Comparison of ENCODE assay signal across 16 cellular contexts in genomic region chr2:1600191-1601063, GRCh38.
A peak's percentile ranks its signal among the peaks of the same experiment; 100 is the strongest.
DNase-seq lines count a peak whose midpoint lies in the region; ATAC-seq and TF ChIP-seq lines count a peak whose summit lies in the region.
"Had no signal": no experiment of that assay in that cellular context is flagged by ENCODE, and none has a peak within 500 bp of the region (broad histone marks: within the 10 kb centered on the region; RNA-seq: fewer than 3 reads in every experiment).

No MANE protein-coding gene starts in this region.

- H3F3A ChIP-seq in PC-3 (ENCODE audit: low read length, unreplicated experiment) = no peaks in the 10 kb centered on the region

- CTCF ChIA-PET in PC-3 (lab: Charles Lee) = interaction anchor here (1.0 kb wide), 1 partner anchor 150 kb away, joined by 5 read pairs; no protein-coding TSS in a partner anchor

- H2AFZ ChIP-seq in PC-3 (ENCODE audit: low read length) = peak overlapping the region; percentile 76
- H2AFZ ChIP-seq: GM23338 had no signal

- no peaks in the 10 kb centered on the region for H3K9me3 Mint-ChIP-seq in nephron progenitor cell
- H3K9me3 Mint-ChIP-seq: activated T-helper 1 cell treated with anti-CD3 and anti-CD28 coated beads, Interleukin-12 subunit alpha, Interleukin-12 subunit beta, Interleukin-2, Interleukin-4 antibody, amounts not matched to agents 30 ng/mL and 10 ng/mL and 1 ng/mL, durations not matched to agents 14 hours and 24 hours and 36 hours; CD4-positive, alpha-beta T cell; GM23338; mesothelial cell of epicardium; T-helper 1 cell treated with Interleukin-12 subunit alpha and Interleukin-12 subunit beta and Interleukin-4 antibody, amounts not matched to agents 30 μg/mL and 1 μg/mL, for 36 hours had no signal

- BruUV-seq in PC-3 (replicated peaks; lab: Mats Ljungman, UMichigan) = no TSS peak

- H3K27me3 Mint-ChIP-seq in nephron progenitor cell (ENCODE audit: low read depth, poor library complexity) = no peaks in the 10 kb centered on the region

- H3K4me3 ChIP-seq in PC-3 (ENCODE audit: low read length) (peak overlapping the region; percentile 36), fibroblast of villous mesenchyme (ENCODE audit: low read depth, low read length) (no peak overlapping the region), ovary (no peak overlapping the region), thyroid gland (replicated peaks in 1 of 3) (no peak overlapping the region)
- H3K4me3 ChIP-seq: GM23338 had no signal

- no peaks in the 10 kb centered on the region for H3K79me2 ChIP-seq in PC-3 (ENCODE audit: low read length)

- H3K4me1 ChIP-seq in PC-3 (ENCODE audit: insufficient read depth, low read length) = peaks cover 21% of the 10 kb centered on the region
- H3K4me1 ChIP-seq in ovary (ENCODE audit: insufficient read depth) = peaks cover 25% of the 10 kb centered on the region
- no peaks in the 10 kb centered on the region for H3K4me1 ChIP-seq in thyroid gland

- TF ChIP-seq CTCF in C4-2B (conservative IDR thresholded peaks at IDR 0.05) (no peak), PC-3 (conservative IDR thresholded peaks at IDR 0.05; ENCODE audit: low read depth, low read length) (no peak), fibroblast of villous mesenchyme (IDR thresholded peaks at IDR 0.05; ENCODE audit: insufficient read depth, low read depth, low read length) (no peak), ovary (IDR thresholded peaks at IDR 0.05) (no peak), thyroid gland (IDR thresholded peaks at IDR 0.05) (no peak), nephron progenitor cell (IDR thresholded peaks at IDR 0.05) (no peak)

- peaks cover 18% of the 10 kb centered on the region for H3K4me1 Mint-ChIP-seq in nephron progenitor cell
- H3K4me1 Mint-ChIP-seq: mesothelial cell of epicardium had no signal

- H3K36me3 ChIP-seq in PC-3 (ENCODE audit: low read depth, low read length) (no peaks in the 10 kb centered on the region), ovary (no peaks in the 10 kb centered on the region), thyroid gland (no peaks in the 10 kb centered on the region)

- H3K9me3 ChIP-seq in PC-3 (ENCODE audit: low read length) (no peaks in the 10 kb centered on the region), ovary (no peaks in the 10 kb centered on the region), thyroid gland (no peaks in the 10 kb centered on the region)

- intact Hi-C loops in PC-3 (cut with micrococcal nuclease) = loop anchor here (2.0 kb wide), 2 partner anchors 24 to 32 kb away; no protein-coding TSS in a partner anchor
- intact Hi-C loops in ovary (cut with DNase I) = no loop called here
- intact Hi-C loops in thyroid gland (cut with DNase I) = no loop called here

- H3K27me3 ChIP-seq in PC-3 (ENCODE audit: low read length) (no peaks in the 10 kb centered on the region), ovary (no peaks in the 10 kb centered on the region), thyroid gland (no peaks in the 10 kb centered on the region)

- H3K9me2 ChIP-seq in PC-3 (replicated peaks; ENCODE audit: low read length) = no peaks in the 10 kb centered on the region

- H3K4me2 ChIP-seq in PC-3 (ENCODE audit: low read length) = peak overlapping the region; percentile 71
- H3K4me2 ChIP-seq: GM23338 had no signal

- H3K36me3 Mint-ChIP-seq in nephron progenitor cell (ENCODE audit: low read depth) = no peaks in the 10 kb centered on the region
- H3K36me3 Mint-ChIP-seq: mesothelial cell of epicardium had no signal

- H4K20me1 ChIP-seq in PC-3 (ENCODE audit: low read length) = no peaks in the 10 kb centered on the region

- peak overlapping the region; percentile 21; the same call in 1 of the 2 replicates for H3K27ac ChIP-seq in C4-2B
- peak overlapping the region; percentile 83 for H3K27ac ChIP-seq in PC-3 (ENCODE audit: low read length)
- H3K27ac ChIP-seq in ovary = peak overlapping the region; percentile 21 to 76
- H3K27ac ChIP-seq in thyroid gland = no peak overlapping the region

- peak overlapping the region; percentile 50 for H3K9ac ChIP-seq in PC-3 (ENCODE audit: low read length)

- WGBS in ovary, 3 donors = 83 to 86% (median 85%) methylated on average over 29 of the region's 29 CpGs
- WGBS in thyroid gland, 2 donors = 77 to 81% methylated on average over 28 to 29 of the region's 29 CpGs

- no peak for TF ChIP-seq EP300 in ovary (IDR thresholded peaks at IDR 0.05)

- H3K4me3 Mint-ChIP-seq in nephron progenitor cell = no peak overlapping the region
- H3K4me3 Mint-ChIP-seq: activated T-helper 1 cell treated with anti-CD3 and anti-CD28 coated beads, Interleukin-12 subunit alpha, Interleukin-12 subunit beta, Interleukin-2, Interleukin-4 antibody, amounts not matched to agents 30 ng/mL and 10 ng/mL and 1 ng/mL, durations not matched to agents 14 hours and 24 hours and 36 hours; CD4-positive, alpha-beta T cell; GM23338; mesothelial cell of epicardium; T-helper 1 cell treated with Interleukin-12 subunit alpha and Interleukin-12 subunit beta and Interleukin-4 antibody, amounts not matched to agents 30 μg/mL and 1 μg/mL, for 36 hours had no signal

- POLR2A ChIA-PET in PC-3 (lab: Charles Lee; ENCODE audit: unreplicated experiment) = interaction anchor here (0.5 kb wide), 1 partner anchor 11 kb away, joined by 6 read pairs; no protein-coding TSS in a partner anchor

- DNase-seq in PC-3 = peak; percentile 85
- DNase-seq in fibroblast of villous mesenchyme (ENCODE audit: low read depth) = peak; percentile 98
- DNase-seq in ovary = peak in 4 of 5 donors; percentile 46 to 73 (median 64)
- DNase-seq in activated T-cell treated with anti-CD3 and anti-CD28 coated beads for 4 hours = no peak
- DNase-seq in thyroid gland = no peak
- DNase-seq in nephron progenitor cell = no peak
- DNase-seq: activated CD4-positive, alpha-beta T cell treated with anti-CD3 and anti-CD28 coated beads for 48 hours; NCI-H2171 treated with DMSO at 0.1 percent for 48 hours had no signal

- H3K27ac Mint-ChIP-seq in nephron progenitor cell = no peak overlapping the region
- H3K27ac Mint-ChIP-seq: activated T-helper 1 cell treated with anti-CD3 and anti-CD28 coated beads, Interleukin-12 subunit alpha, Interleukin-12 subunit beta, Interleukin-2, Interleukin-4 antibody, amounts not matched to agents 30 ng/mL and 10 ng/mL and 1 ng/mL, durations not matched to agents 14 hours and 24 hours and 36 hours; CD4-positive, alpha-beta T cell; GM23338; mesothelial cell of epicardium; progenitor cell of endocrine pancreas; T-helper 1 cell treated with Interleukin-12 subunit alpha and Interleukin-12 subunit beta and Interleukin-4 antibody, amounts not matched to agents 30 μg/mL and 1 μg/mL, for 36 hours had no signal

- TF ChIP-seq POLR2A in ovary (IDR thresholded peaks at IDR 0.05) = no peak
- TF ChIP-seq POLR2A in thyroid gland (IDR thresholded peaks at IDR 0.05) = no peak

- ATAC-seq in PC-3 (peak; percentile 86), GM21367 (IDR thresholded peaks at IDR 0.05; ENCODE audit: unreplicated experiment) (no peak)
- ATAC-seq: GM23338 had no signal

Comparison
In these comparisons a context has a peak if more than half of its experiments do, and no peak if none do; other contexts are left out.
1. H3K27ac ChIP-seq: peak in C4-2B (single experiment), PC-3 (single experiment) and ovary (2 of 2); none in thyroid gland (0 of 3).
2. DNase-seq: peak in PC-3 (single experiment), fibroblast of villous mesenchyme (single experiment) and ovary (4 of 5); none in activated T-cell treated with anti-CD3 and anti-CD28 coated beads for 4 hours (single experiment), thyroid gland (0 of 2) and nephron progenitor cell (single experiment).